ENCODE assay signal across 14 cellular contexts in genomic region chr14:75096959-75097358, GRCh38. TPM values are rescaled to one million over a fixed set of nuclear protein-coding genes. Genes with fewer than 3 reads are reported as not detected.
DNase-seq lines count a peak whose midpoint lies in the region; ATAC-seq and TF ChIP-seq lines count a peak whose summit lies in the region.
"Had no signal": no experiment of that assay in that cellular context is flagged by ENCODE, and none has a peak within 500 bp of the region (broad histone marks: within the 10 kb centered on the region; RNA-seq: fewer than 3 reads in every experiment).

No MANE protein-coding gene starts in this region.

- H3K27ac ChIP-seq in heart left ventricle, result no peak overlapping the region
- H3K27ac ChIP-seq in right cardiac atrium (ENCODE audit: low read length), result no peak overlapping the region
- peak overlapping the region; percentile 73 for H3K27ac ChIP-seq in skeletal muscle tissue (ENCODE audit: low read depth, low read length)
- H3K27ac ChIP-seq: A549, C4-2B had no signal

- peak; percentile 37 to 74 (median 70) for ATAC-seq in heart left ventricle
- no peak for ATAC-seq in right cardiac atrium
- peak; percentile 71 for ATAC-seq in left ventricle myocardium superior
- ATAC-seq in GM18870 (IDR thresholded peaks at IDR 0.05; ENCODE audit: unreplicated experiment), result no peak
- ATAC-seq: A549 had no signal

- H3K36me3 ChIP-seq in heart left ventricle (peaks cover 0 to 100% (median 100%) of the 10 kb centered on the region in 9 donors), skeletal muscle tissue (ENCODE audit: control insufficient read depth in 3 of 3, insufficient read depth in 3 of 3, low read length in 3 of 3) (peaks cover 31 to 59% (median 41%) of the 10 kb centered on the region in 3 donors)

- DNase-seq in heart left ventricle (peak in 1 of 5 donors; percentile 8), right cardiac atrium (no peak), NCI-H69 (lab: John Stamatoyannopoulos, UW) (peak; percentile 27), left ventricle myocardium superior (no peak), NCI-H2171 treated with DMSO at 0.1 percent for 48 hours (lab: John Stamatoyannopoulos, UW) (no peak)
- DNase-seq: BE2C; CD4-positive, alpha-beta memory T cell; DMS79; GOT3; H9 had no signal

- 57 to 69% (median 66%) methylated on average over 6 of the region's 6 CpGs for WGBS in heart left ventricle, 4 donors
- WGBS in right cardiac atrium, result 65% methylated on average over 6 of the region's 6 CpGs

- H3K4me3 ChIP-seq in heart left ventricle (no peak overlapping the region), right cardiac atrium (ENCODE audit: low read length) (no peak overlapping the region), skeletal muscle tissue (ENCODE audit: low read length in 3 of 3) (no peak overlapping the region)
- H3K4me3 ChIP-seq: A549 had no signal

- intact Hi-C loops in heart left ventricle (cut with DNase I) (no loop called here), right cardiac atrium (cut with DNase I) (loop anchor here in 1 of 4 donors (10.0 kb wide), 1 partner anchor 182 kb away; no protein-coding TSS in a partner anchor), left ventricle myocardium superior (cut with micrococcal nuclease) (no loop called here)

- H3K9me3 ChIP-seq in heart left ventricle (no peaks in the 10 kb centered on the region), right cardiac atrium (ENCODE audit: control insufficient read depth, low read length) (no peaks in the 10 kb centered on the region), skeletal muscle tissue (ENCODE audit: control insufficient read depth in 3 of 3, low read length in 3 of 3) (no peaks in the 10 kb centered on the region)
- H3K9me3 ChIP-seq: A549, BE2C had no signal

- TF ChIP-seq CTCF in heart left ventricle (IDR thresholded peaks at IDR 0.05), result no peak

- no peak for TF ChIP-seq POLR2A in heart left ventricle (IDR thresholded peaks at IDR 0.05)

- no peak overlapping the region for H3K9ac ChIP-seq in skeletal muscle tissue (ENCODE audit: low read depth in 1 of 3, low read length in 3 of 3)

- peaks cover 0 to 6% (median 0%) of the 10 kb centered on the region in 12 donors for H3K4me1 ChIP-seq in heart left ventricle
- no peaks in the 10 kb centered on the region for H3K4me1 ChIP-seq in right cardiac atrium (ENCODE audit: control insufficient read depth, insufficient read depth, low read length)
- H3K4me1 ChIP-seq in skeletal muscle tissue (ENCODE audit: control insufficient read depth in 3 of 3, insufficient read depth in 3 of 3, low read length in 3 of 3), result peaks cover 19 to 26% (median 24%) of the 10 kb centered on the region in 3 donors
- H3K4me1 ChIP-seq: A549, BE2C had no signal

- H3K27me3 ChIP-seq in heart left ventricle (no peaks in the 10 kb centered on the region), right cardiac atrium (ENCODE audit: control insufficient read depth, insufficient read depth) (no peaks in the 10 kb centered on the region), skeletal muscle tissue (ENCODE audit: control insufficient read depth in 3 of 3, insufficient read depth in 3 of 3, low read length in 3 of 3) (no peaks in the 10 kb centered on the region)
- H3K27me3 ChIP-seq: BE2C had no signal

RNA-seq across cellular contexts. Expression of gene ZC2HC1C, which starts 27.5 kb away (rescaled TPM):
- total RNA-seq in heart left ventricle (1 to 10 TPM; 3.4 to 9.5 (median 8.4) TPM), right cardiac atrium (10 to 100 TPM in 1 of 4 donors, 1 to 10 TPM in 3; 6.9 to 10.8 (median 9.1) TPM), left ventricle myocardium superior (14.0 TPM), skeletal muscle tissue (under 0.01 TPM)
- polyA plus RNA-seq in heart left ventricle (10 to 100 TPM in 1 of 2 donors, 1 to 10 TPM in 1; 5.4 to 13.3 TPM), right cardiac atrium (8.4 TPM)

RNA-seq across cellular contexts. Expression of gene NEK9, which starts 29.9 kb away (rescaled TPM):
- total RNA-seq in heart left ventricle, result 100 to 1,000 TPM in 4 of 9 donors, 10 to 100 TPM in 5; 69.0 to 114 (median 98.3) TPM
- 10 to 100 TPM; 40.1 to 41.3 TPM for polyA plus RNA-seq in heart left ventricle
- 100 to 1,000 TPM; 112 to 129 (median 123) TPM for total RNA-seq in right cardiac atrium
- polyA plus RNA-seq in right cardiac atrium, result 48.5 TPM
- total RNA-seq in left ventricle myocardium superior, result 119 TPM
- total RNA-seq in skeletal muscle tissue, result 59.0 TPM

RNA-seq across cellular contexts. Expression of gene ACYP1, which starts 33.1 kb away (rescaled TPM):
- total RNA-seq in heart left ventricle (10 to 100 TPM in 5 of 9 donors, 1 to 10 TPM in 4; 6.7 to 15.9 (median 10.9) TPM), right cardiac atrium (10 to 100 TPM; 10.2 to 14.2 (median 11.5) TPM), left ventricle myocardium superior (11.7 TPM), skeletal muscle tissue (8.4 TPM)
- polyA plus RNA-seq in heart left ventricle (10 to 100 TPM; 13.6 to 20.0 TPM), right cardiac atrium (24.0 TPM)

RNA-seq across cellular contexts. Expression of gene MLH3, which starts 45.7 kb away (rescaled TPM):
- total RNA-seq in heart left ventricle (10 to 100 TPM; 11.6 to 23.9 (median 15.3) TPM), right cardiac atrium (10 to 100 TPM; 23.2 to 27.7 (median 25.1) TPM), left ventricle myocardium superior (19.1 TPM), skeletal muscle tissue (48.0 TPM)
- polyA plus RNA-seq in heart left ventricle (10 to 100 TPM; 10.3 to 12.0 TPM), right cardiac atrium (12.5 TPM)

Comparison
In these comparisons a context has a peak if more than half of its experiments do, and no peak if none do; other contexts are left out.
1. ATAC-seq: peak in heart left ventricle (4 of 4) and left ventricle myocardium superior (single experiment); none in right cardiac atrium (0 of 2) and GM18870 (single experiment).